Comparison of ENCODE assay signal across 12 cellular contexts in the genomic region with DNA sequence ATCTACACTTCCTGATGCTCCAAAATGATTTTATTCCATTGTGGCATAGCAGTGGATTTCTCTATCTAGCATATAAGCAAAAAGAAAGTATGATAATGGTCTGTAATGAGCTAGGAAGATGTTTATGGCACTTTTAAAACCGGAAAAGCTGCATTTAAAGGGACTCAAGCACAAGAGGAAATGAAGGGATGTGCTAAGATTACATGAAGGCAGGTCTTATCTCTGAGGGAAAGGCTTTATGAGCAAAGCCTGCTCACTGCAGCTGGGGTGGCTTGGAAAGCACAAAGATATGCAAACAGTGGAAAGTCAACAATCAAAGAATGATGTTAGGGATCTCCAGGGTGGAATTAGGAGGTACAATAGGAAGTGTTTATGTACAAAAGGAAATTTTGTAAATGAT.
A peak's percentile ranks its signal among the peaks of the same experiment; 100 is the strongest.
DNase-seq lines count a peak whose midpoint lies in the region; ATAC-seq and TF ChIP-seq lines count a peak whose summit lies in the region.
"Had no signal": no experiment of that assay in that cellular context is flagged by ENCODE, and none has a peak within 500 bp of the region (broad histone marks: within the 10 kb centered on the region; RNA-seq: fewer than 3 reads in every experiment).

No MANE protein-coding gene starts in this region.

- DNase-seq in Right ventricle myocardium superior = no peak
- no peak for DNase-seq in right atrium auricular region (ENCODE audit: low spot score)
- peak; percentile 65 for DNase-seq in OCI-M1 (lab: John Stamatoyannopoulos, UW)
- peak; percentile 65 for DNase-seq in fibroblast of pulmonary artery (ENCODE audit: low read depth)
- peak; percentile 26 for DNase-seq in transverse colon
- DNase-seq in T-helper 2 cell = no peak
- DNase-seq in T-cell = no peak
- DNase-seq: activated CD4-positive, alpha-beta T cell treated with anti-CD3 and anti-CD28 coated beads for 36 hours; activated naive CD8-positive, alpha-beta T cell treated with anti-CD3 and anti-CD28 coated beads, Interleukin-2, amount 10 ng/mL, durations not matched to agents 7 days and 5 days; naive thymus-derived CD4-positive, alpha-beta T cell had no signal

- peaks cover 0 to 5% (median 3%) of the 10 kb centered on the region in 3 donors for H3K4me1 Mint-ChIP-seq in T-cell

- in situ Hi-C loops in transverse colon (cut with MboI; ENCODE audit: low pct_ligation_motif_present in 1 of 4, low pct_unique_long_range_greater_than_20kb in 1 of 4, low sequenced_read_pairs in 3 of 4) = no loop called here

- no peaks in the 10 kb centered on the region for H3K36me3 Mint-ChIP-seq in T-cell
- H3K36me3 Mint-ChIP-seq: activated naive CD8-positive, alpha-beta T cell treated with anti-CD3 and anti-CD28 coated beads, Interleukin-2, amount 10 ng/mL, durations not matched to agents 7 days and 5 days; naive thymus-derived CD4-positive, alpha-beta T cell had no signal

- TF ChIP-seq POLR2A in transverse colon (IDR thresholded peaks at IDR 0.05) = no peak

- TF ChIP-seq EP300 in transverse colon (IDR thresholded peaks at IDR 0.05; ENCODE audit: low read depth) = no peak

- no peak for TF ChIP-seq CTCF in right atrium auricular region (IDR thresholded peaks at IDR 0.05)
- TF ChIP-seq CTCF in fibroblast of pulmonary artery (IDR thresholded peaks at IDR 0.05; ENCODE audit: low read length, missing control alignments) = no peak
- TF ChIP-seq CTCF in transverse colon (IDR thresholded peaks at IDR 0.05) = no peak

- no peak overlapping the region for H3K4me3 Mint-ChIP-seq in T-cell
- H3K4me3 Mint-ChIP-seq: activated CD4-positive, alpha-beta T cell treated with anti-CD3 and anti-CD28 coated beads for 36 hours; activated naive CD8-positive, alpha-beta T cell treated with anti-CD3 and anti-CD28 coated beads, Interleukin-2, amount 10 ng/mL, durations not matched to agents 7 days and 5 days; naive thymus-derived CD4-positive, alpha-beta T cell had no signal

- H3K27me3 Mint-ChIP-seq in T-cell = no peaks in the 10 kb centered on the region
- H3K27me3 Mint-ChIP-seq: activated CD4-positive, alpha-beta T cell treated with anti-CD3 and anti-CD28 coated beads for 36 hours; naive thymus-derived CD4-positive, alpha-beta T cell had no signal

- no peak overlapping the region for H3K27ac Mint-ChIP-seq in T-cell
- H3K27ac Mint-ChIP-seq: activated CD4-positive, alpha-beta T cell treated with anti-CD3 and anti-CD28 coated beads for 36 hours; activated naive CD8-positive, alpha-beta T cell treated with anti-CD3 and anti-CD28 coated beads, Interleukin-2, amount 10 ng/mL, durations not matched to agents 7 days and 5 days; naive thymus-derived CD4-positive, alpha-beta T cell had no signal

- intact Hi-C loops in Right ventricle myocardium superior (cut with DNase I) = no loop called here
- intact Hi-C loops in transverse colon (cut with DNase I; ENCODE audit: low total_unique reads) = no loop called here

- POLR2A ChIA-PET in T-cell (lab: Charles Lee) = no interaction called here

- H3K9me3 ChIP-seq in right atrium auricular region (no peaks in the 10 kb centered on the region), transverse colon (no peaks in the 10 kb centered on the region)
- H3K9me3 ChIP-seq: gastroesophageal sphincter had no signal

- 0 to 12% methylated on average over 1 of the region's 1 CpG for WGBS in transverse colon (ENCODE audit: low coverage in 1 of 2), 2 donors

- H3K27ac ChIP-seq in right atrium auricular region (no peak overlapping the region), transverse colon (peak overlapping the region in 2 of 4 donors; percentile 5 to 29)
- H3K27ac ChIP-seq: gastroesophageal sphincter had no signal

- H3K9me3 Mint-ChIP-seq in T-cell = no peaks in the 10 kb centered on the region
- H3K9me3 Mint-ChIP-seq: activated naive CD8-positive, alpha-beta T cell treated with anti-CD3 and anti-CD28 coated beads, Interleukin-2, amount 10 ng/mL, durations not matched to agents 7 days and 5 days had no signal

- H3K27me3 ChIP-seq in right atrium auricular region = no peaks in the 10 kb centered on the region
- H3K27me3 ChIP-seq in transverse colon = no peaks in the 10 kb centered on the region
- H3K27me3 ChIP-seq: gastroesophageal sphincter had no signal

- H3K36me3 ChIP-seq in right atrium auricular region (no peaks in the 10 kb centered on the region), transverse colon (no peaks in the 10 kb centered on the region)
- H3K36me3 ChIP-seq: gastroesophageal sphincter had no signal

- H3K4me1 ChIP-seq in right atrium auricular region (peaks cover 0 to 3% of the 10 kb centered on the region in 2 donors), transverse colon (peaks cover 0 to 13% (median 6%) of the 10 kb centered on the region in 4 donors)
- H3K4me1 ChIP-seq: gastroesophageal sphincter had no signal

- ATAC-seq in Right ventricle myocardium superior (ENCODE audit: poor library complexity) (peak; percentile 27), T-cell (replicated peaks in 1 of 4) (no peak), GM21529 (IDR thresholded peaks at IDR 0.05; ENCODE audit: unreplicated experiment) (no peak)
- ATAC-seq: activated CD4-positive, alpha-beta T cell treated with anti-CD3 and anti-CD28 coated beads for 36 hours; gastroesophageal sphincter; naive thymus-derived CD4-positive, alpha-beta T cell had no signal

- CTCF ChIA-PET in T-cell (lab: Charles Lee) = interaction anchor here in 1 of 2 donors (0.6 kb wide), 1 partner anchor 218 kb away, joined by 5 read pairs; no protein-coding TSS in a partner anchor

- H3K4me3 ChIP-seq in right atrium auricular region = no peak overlapping the region
- no peak overlapping the region for H3K4me3 ChIP-seq in fibroblast of pulmonary artery (replicated peaks; ENCODE audit: low read depth, low read length)
- no peak overlapping the region for H3K4me3 ChIP-seq in transverse colon
- H3K4me3 ChIP-seq: gastroesophageal sphincter had no signal

Comparison
In these comparisons a context has a peak if more than half of its experiments do, and no peak if none do; other contexts are left out.
1. DNase-seq: peak in OCI-M1 (single experiment), fibroblast of pulmonary artery (single experiment) and transverse colon (single experiment); none in Right ventricle myocardium superior (single experiment), right atrium auricular region (single experiment), T-helper 2 cell (0 of 5) and T-cell (0 of 34).